25 cellular contexts compared by ENCODE assay signal in genomic region chr5:137739737-137740136, GRCh38. TPM values are rescaled to one million over a fixed set of nuclear protein-coding genes. Genes with fewer than 3 reads are reported as not detected.
A peak's percentile ranks its signal among the peaks of the same experiment; 100 is the strongest.
DNase-seq lines count a peak whose midpoint lies in the region; ATAC-seq, FAIRE-seq and TF ChIP-seq lines count a peak whose summit lies in the region.
"Had no signal": no experiment of that assay in that cellular context is flagged by ENCODE, and none has a peak within 500 bp of the region (broad histone marks: within the 10 kb centered on the region; RNA-seq: fewer than 3 reads in every experiment).

No MANE protein-coding gene starts in this region.

- no peak overlapping the region for H2AFZ ChIP-seq in K562 (ENCODE audit: low read depth, low read length)

- peaks cover 32% of the 10 kb centered on the region for H3K4me1 Mint-ChIP-seq in activated naive CD8-positive, alpha-beta T cell (ENCODE audit: low read depth)
- peaks cover 2% of the 10 kb centered on the region for H3K4me1 Mint-ChIP-seq in activated naive CD8-positive, alpha-beta T cell treated with anti-CD3 and anti-CD28 coated beads, Interleukin-2, amount 50 U/mL, for 24 hours
- H3K4me1 Mint-ChIP-seq in activated naive CD8-positive, alpha-beta T cell treated with anti-CD3 and anti-CD28 coated beads for 36 hours, result peaks cover 29% of the 10 kb centered on the region

- in situ Hi-C loops in KBM-7 (cut with MboI; ENCODE audit: low pct_unique_long_range_greater_than_20kb, low sequenced_read_pairs) (no loop called here), K562 (cut with MboI) (no loop called here)

- TF ChIP-seq EP300 in K562 (IDR thresholded peaks at IDR 0.05; ENCODE audit: low read length), result no peak

- H3K4me3 Mint-ChIP-seq in activated naive CD8-positive, alpha-beta T cell, result no peak overlapping the region
- H3K4me3 Mint-ChIP-seq in activated naive CD8-positive, alpha-beta T cell treated with anti-CD3 and anti-CD28 coated beads, Interleukin-2, amount 50 U/mL, for 24 hours, result no peak overlapping the region
- no peak overlapping the region for H3K4me3 Mint-ChIP-seq in activated naive CD8-positive, alpha-beta T cell treated with anti-CD3 and anti-CD28 coated beads for 36 hours
- H3K4me3 Mint-ChIP-seq: B cell; CD4-positive, alpha-beta T cell; CD8-positive, alpha-beta T cell had no signal

- POLR2A ChIA-PET in K562 (lab: Yijun Ruan, JAX), result interaction anchor here (3.6 kb wide), 1 partner anchor 12 kb away, joined by 18 read pairs; no protein-coding TSS in a partner anchor

- no peak for TF ChIP-seq POLR2A in K562 (conservative IDR thresholded peaks at IDR 0.05)

- no peaks in the 10 kb centered on the region for H4K20me1 ChIP-seq in K562 (replicated peaks; ENCODE audit: control insufficient read depth, insufficient read depth, low read length)
- H4K20me1 ChIP-seq: BLaER1 treated with 17β-estradiol and CSF1 and Interleukin-3, amounts not matched to agents 10 nM and 100 nM had no signal

- no peak overlapping the region for H3K27ac ChIP-seq in K562 (ENCODE audit: extremely low read depth, low read depth, low read length)
- H3K27ac ChIP-seq: 22Rv1; A549; BLaER1 treated with 17β-estradiol and CSF1 and Interleukin-3, amounts not matched to agents 10 nM and 100 nM; C4-2B had no signal

- H3K4me1 ChIP-seq in K562 (replicated peaks in 1 of 2; ENCODE audit: control insufficient read depth in 2 of 2, insufficient read depth in 2 of 2, low read length in 2 of 2), result no peaks in the 10 kb centered on the region; a peak in 1 of 5 replicates
- H3K4me1 ChIP-seq: A549 had no signal

- H3K36me3 ChIP-seq in K562 (ENCODE audit: control insufficient read depth, insufficient read depth, low read length), result no peaks in the 10 kb centered on the region
- H3K36me3 ChIP-seq: BLaER1 treated with 17β-estradiol and CSF1 and Interleukin-3, amounts not matched to agents 10 nM and 100 nM had no signal

- no peak overlapping the region for H3K4me2 ChIP-seq in K562 (ENCODE audit: insufficient read depth, low read length)
- H3K4me2 ChIP-seq: A549; BLaER1 treated with 17β-estradiol and CSF1 and Interleukin-3, amounts not matched to agents 10 nM and 100 nM had no signal

- peak overlapping the region; percentile 85 for H3K27ac Mint-ChIP-seq in activated naive CD8-positive, alpha-beta T cell
- no peak overlapping the region for H3K27ac Mint-ChIP-seq in activated naive CD8-positive, alpha-beta T cell treated with anti-CD3 and anti-CD28 coated beads, Interleukin-2, amount 50 U/mL, for 24 hours
- H3K27ac Mint-ChIP-seq in activated naive CD8-positive, alpha-beta T cell treated with anti-CD3 and anti-CD28 coated beads for 36 hours, result peak overlapping the region; percentile 22
- H3K27ac Mint-ChIP-seq: B cell; CD4-positive, alpha-beta T cell; CD8-positive, alpha-beta T cell had no signal

- no TSS peak for BruUV-seq in K562 (replicated peaks; lab: Mats Ljungman, UMichigan)

- TF ChIP-seq RAD21 in K562 (CRISPR knock-in tag; conservative IDR thresholded peaks at IDR 0.05 in 1 of 2, IDR thresholded peaks at IDR 0.05 in 1 of 2), result no peak

- DNase-seq in activated naive CD8-positive, alpha-beta T cell treated with anti-CD3 and anti-CD28 coated beads, Interleukin-2, amount 50 U/mL, for 24 hours, result no peak
- DNase-seq in KBM-7, result peak; percentile 21
- DNase-seq in activated naive CD8-positive, alpha-beta T cell treated with anti-CD3 and anti-CD28 coated beads for 36 hours, result no peak
- no peak for DNase-seq in K562 (ENCODE audit: extremely low read depth in 1 of 4, low spot score in 3 of 4)
- DNase-seq in stimulated activated naive CD4-positive, alpha-beta T cell (lab: John Stamatoyannopoulos, UW), result no peak
- no peak for DNase-seq in activated CD4-positive, CD25-positive, alpha-beta regulatory T cell treated with anti-CD3 and anti-CD28 coated beads, Interleukin-2, amount 50 U/mL, for 72 hours
- DNase-seq: AML-193; CD4-positive, alpha-beta T cell; CD8-positive, alpha-beta T cell; DMS 273 treated with DMSO at 0.1 percent for 48 hours; DMS153; DMS53; DMS79; DND-41; EL; GDM1 had no signal

- H3K36me3 Mint-ChIP-seq in activated naive CD8-positive, alpha-beta T cell, result peaks cover 4% of the 10 kb centered on the region
- H3K36me3 Mint-ChIP-seq in activated naive CD8-positive, alpha-beta T cell treated with anti-CD3 and anti-CD28 coated beads, Interleukin-2, amount 50 U/mL, for 24 hours (ENCODE audit: low read depth), result peaks cover 7% of the 10 kb centered on the region
- peaks cover 13% of the 10 kb centered on the region for H3K36me3 Mint-ChIP-seq in activated naive CD8-positive, alpha-beta T cell treated with anti-CD3 and anti-CD28 coated beads for 36 hours
- H3K36me3 Mint-ChIP-seq: CD8-positive, alpha-beta T cell had no signal

- ATAC-seq in activated naive CD8-positive, alpha-beta T cell treated with anti-CD3 and anti-CD28 coated beads, Interleukin-2, amount 50 U/mL, for 24 hours, result no peak
- no peak for ATAC-seq in K562
- ATAC-seq: A549; CD8-positive, alpha-beta T cell had no signal

- H3K9me3 Mint-ChIP-seq in activated naive CD8-positive, alpha-beta T cell (ENCODE audit: low read depth), result no peaks in the 10 kb centered on the region
- peaks cover 9% of the 10 kb centered on the region for H3K9me3 Mint-ChIP-seq in activated naive CD8-positive, alpha-beta T cell treated with anti-CD3 and anti-CD28 coated beads, Interleukin-2, amount 50 U/mL, for 24 hours
- H3K9me3 Mint-ChIP-seq in activated naive CD8-positive, alpha-beta T cell treated with anti-CD3 and anti-CD28 coated beads for 36 hours, result peaks cover 16% of the 10 kb centered on the region

- intact Hi-C loops in K562 (cut with micrococcal nuclease), result no loop called here

- no peaks in the 10 kb centered on the region for H3K9me3 ChIP-seq in K562 (replicated peaks; ENCODE audit: control insufficient read depth, insufficient read depth, low read depth, low read length)

- H3K79me2 ChIP-seq in K562 (ENCODE audit: control insufficient read depth, insufficient read depth, low read length), result no peaks in the 10 kb centered on the region

- H3K4me3 ChIP-seq in K562, result no peak overlapping the region
- H3K4me3 ChIP-seq: A549; BLaER1 treated with 17β-estradiol and CSF1 and Interleukin-3, amounts not matched to agents 10 nM and 100 nM; GM12878 had no signal

- H3K9me1 ChIP-seq in K562 (ENCODE audit: control insufficient read depth, insufficient read depth, low read length), result no peaks in the 10 kb centered on the region

- CTCF ChIA-PET in K562 (lab: Yijun Ruan, JAX; ENCODE audit: low intra/inter-chr PET ratio), result no interaction called here

- no peak overlapping the region for H3K9ac ChIP-seq in K562 (ENCODE audit: insufficient read depth in 1 of 2, low read depth in 2 of 2, low read length in 2 of 2)
- H3K9ac ChIP-seq: BLaER1 treated with 17β-estradiol and CSF1 and Interleukin-3, amounts not matched to agents 10 nM and 100 nM had no signal

- 8% methylated on average over 4 of the region's 4 CpGs for WGBS in K562 (ENCODE audit: insufficient coverage, low coverage, missing lambda C conversion rate)

- no peak for FAIRE-seq in K562 (lab: Jason Lieb, UNC)
- FAIRE-seq: A549, GM12878, GM12892, GM19239 had no signal

- TF ChIP-seq CTCF in K562 (IDR thresholded peaks at IDR 0.05 in 2 of 3, conservative IDR thresholded peaks at IDR 0.05 in 1 of 3; ENCODE audit: insufficient read depth in 2 of 3, low read depth in 1 of 3, low read length in 3 of 3), result no peak

- H3K27me3 Mint-ChIP-seq in activated naive CD8-positive, alpha-beta T cell, result no peaks in the 10 kb centered on the region
- H3K27me3 Mint-ChIP-seq in activated naive CD8-positive, alpha-beta T cell treated with anti-CD3 and anti-CD28 coated beads, Interleukin-2, amount 50 U/mL, for 24 hours, result no peaks in the 10 kb centered on the region
- no peaks in the 10 kb centered on the region for H3K27me3 Mint-ChIP-seq in activated naive CD8-positive, alpha-beta T cell treated with anti-CD3 and anti-CD28 coated beads for 36 hours
- H3K27me3 Mint-ChIP-seq: B cell; CD4-positive, alpha-beta T cell had no signal

- peaks cover 5 to 15% of the 10 kb centered on the region in 2 experiments; a peak in 3 of 5 replicates for H3K27me3 ChIP-seq in K562 (ENCODE audit: control insufficient read depth in 2 of 2, insufficient read depth in 2 of 2, low read length in 2 of 2)
- H3K27me3 ChIP-seq: BLaER1 treated with 17β-estradiol and CSF1 and Interleukin-3, amounts not matched to agents 10 nM and 100 nM had no signal

RNA-seq across cellular contexts. Expression of gene KLHL3, which starts 3.8 kb away (rescaled TPM):
- total RNA-seq in activated naive CD8-positive, alpha-beta T cell treated with anti-CD3 and anti-CD28 coated beads for 36 hours, result 10 to 100 TPM in 1 of 2 experiments, 1 to 10 TPM in 1; 9.2 to 10.8 TPM
- total RNA-seq in K562 (2011; cell fraction: chromatin; rRNA removed; ENCODE audit: low replicate concordance), result 2.6 and 4.0 TPM in 2 replicates
- total RNA-seq in K562 (2011; cell fraction: nucleolus; rRNA removed), result 1.6 and 2.3 TPM in 2 replicates
- 2.4 and 3.3 TPM in 2 replicates for total RNA-seq in K562 (2011; cell fraction: nucleoplasm; rRNA removed)
- under 0.01 and 0.65 TPM in 2 replicates for total RNA-seq in K562 (2014; rRNA removed)
- total RNA-seq in K562 (2014; rRNA removed; fragmentation: Illumina TruSeq; extraction: Trizol), result 0.26 and 0.33 TPM in 2 replicates
- total RNA-seq in K562 (2015; rRNA removed; fragmentation: Illumina TruSeq; extraction: Trizol), result 0.64 and 0.65 TPM in 2 replicates
- 0.31 and 0.38 TPM in 2 replicates for total RNA-seq in K562 (2021)
- 1.5 and 2.1 TPM in 2 replicates for polyA plus RNA-seq in K562 (2011; rRNA removed)
- polyA plus RNA-seq in K562 (2011; cell fraction: cytosol; rRNA removed), result 0.58 and 0.94 TPM in 2 replicates
- 4.1 and 5.2 TPM in 2 replicates for polyA plus RNA-seq in K562 (2011; cell fraction: nucleus; rRNA removed)
- 0.43 and 2.9 TPM in 2 replicates for polyA plus RNA-seq in K562 (2012)
- polyA plus RNA-seq in K562 (2014; fragmentation: Illumina TruSeq; extraction: Trizol), result 0.22 and 0.24 TPM in 2 replicates
- under 1 TPM; 0.14 to 0.18 TPM for polyA plus RNA-seq in K562 (2014; fragmentation: Nextera tagmentation; extraction: Ambion mirVana)
- 0.19 and 0.47 TPM in 2 replicates for polyA plus RNA-seq in K562 (2014; rRNA removed)
- 4.1 and 4.4 TPM in 2 replicates for polyA minus RNA-seq in K562 (2011; rRNA and poly(A)+ RNA removed)
- 0.64 TPM in 1 of 2 replicates, not detected in the other for polyA minus RNA-seq in K562 (2011; cell fraction: cytosol; rRNA and poly(A)+ RNA removed)
- 3.4 and 6.1 TPM in 2 replicates for polyA minus RNA-seq in K562 (2011; cell fraction: nucleus; rRNA and poly(A)+ RNA removed)

RNA-seq across cellular contexts. Expression of gene HNRNPA0, which starts 14.4 kb away (rescaled TPM):
- total RNA-seq in activated naive CD8-positive, alpha-beta T cell treated with anti-CD3 and anti-CD28 coated beads for 36 hours, result 10 to 100 TPM; 44.3 to 44.6 TPM
- total RNA-seq in K562 (2011; cell fraction: chromatin; rRNA removed; ENCODE audit: low replicate concordance), result 5.5 and 7.0 TPM in 2 replicates
- total RNA-seq in K562 (2011; cell fraction: nucleolus; rRNA removed), result 5.8 and 7.3 TPM in 2 replicates
- total RNA-seq in K562 (2011; cell fraction: nucleoplasm; rRNA removed), result 8.4 and 11.3 TPM in 2 replicates
- total RNA-seq in K562 (2014; rRNA removed) (9.9 and 10.9 TPM in 2 replicates), K562 (2014; rRNA removed; fragmentation: Illumina TruSeq; extraction: Trizol) (9.2 and 10.3 TPM in 2 replicates), K562 (2015; rRNA removed; fragmentation: Illumina TruSeq; extraction: Trizol) (14.0 and 14.1 TPM in 2 replicates), K562 (2021) (29.8 and 33.3 TPM in 2 replicates)
- polyA plus RNA-seq in K562 (2011; rRNA removed) (10.7 and 11.0 TPM in 2 replicates), K562 (2014; fragmentation: Illumina TruSeq; extraction: Trizol) (20.2 and 27.4 TPM in 2 replicates), K562 (2014; fragmentation: Nextera tagmentation; extraction: Ambion mirVana) (1 to 10 TPM; 5.0 to 5.7 TPM), K562 (2014; rRNA removed) (24.6 and 26.7 TPM in 2 replicates)
- 8.9 and 13.6 TPM in 2 replicates for polyA plus RNA-seq in K562 (2011; cell fraction: cytosol; rRNA removed)
- 4.6 and 4.7 TPM in 2 replicates for polyA plus RNA-seq in K562 (2011; cell fraction: nucleus; rRNA removed)
- polyA plus RNA-seq in K562 (2012), result 22.8 and 30.2 TPM in 2 replicates
- 6.5 and 8.4 TPM in 2 replicates for polyA minus RNA-seq in K562 (2011; rRNA and poly(A)+ RNA removed)
- 7.5 and 8.3 TPM in 2 replicates for polyA minus RNA-seq in K562 (2011; cell fraction: cytosol; rRNA and poly(A)+ RNA removed)
- 3.9 and 7.9 TPM in 2 replicates for polyA minus RNA-seq in K562 (2011; cell fraction: nucleus; rRNA and poly(A)+ RNA removed)
